ENCODE assay signal across 21 cellular contexts in the genomic region with DNA sequence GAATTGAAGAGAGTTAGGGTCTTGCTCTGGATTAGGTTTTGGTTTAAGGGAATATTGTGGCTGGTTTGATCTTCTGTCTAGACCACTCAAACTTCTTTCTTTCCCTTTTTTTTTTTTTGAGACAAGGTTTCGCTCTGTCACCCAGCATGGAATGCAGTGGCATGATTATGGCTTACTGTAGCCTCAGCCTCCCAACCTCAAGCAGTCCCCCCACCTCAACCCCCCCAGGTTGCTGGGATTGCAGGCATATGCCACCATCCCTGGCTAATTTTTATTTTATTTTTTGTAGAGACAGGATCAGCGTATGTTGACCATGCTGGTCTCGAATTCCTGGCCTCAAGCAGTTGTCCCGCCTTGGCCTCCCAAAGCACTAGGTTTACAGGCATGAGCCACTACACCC. TPM values are rescaled to one million over a fixed set of nuclear protein-coding genes. Genes with fewer than 3 reads are reported as not detected.
DNase-seq lines count a peak whose midpoint lies in the region; ATAC-seq, FAIRE-seq and TF ChIP-seq lines count a peak whose summit lies in the region.
"Had no signal": no experiment of that assay in that cellular context is flagged by ENCODE, and none has a peak within 500 bp of the region (broad histone marks: within the 10 kb centered on the region; RNA-seq: fewer than 3 reads in every experiment).

No MANE protein-coding gene starts in this region.

- no peak for FAIRE-seq in HTR-8/SVneo (lab: Jason Lieb, UNC)
- FAIRE-seq: A549, D721Med, G401.6, GM12891, H1, HepG2 had no signal

- H3K27ac ChIP-seq in Panc1 (ENCODE audit: low read length) = 0 out of 2 replicates have a peak overlapping the region, but pooled peaks have one; percentile 2
- H3K27ac ChIP-seq in endodermal cell (ENCODE audit: low read depth, low read length) = peak overlapping the region; percentile 41
- H3K27ac ChIP-seq: A549, C4-2B had no signal

- POLR2A ChIA-PET in Panc1 (lab: Charles Lee) (interaction anchor here (0.6 kb wide), 1 partner anchor 8 kb away, joined by 11 read pairs; no protein-coding TSS in a partner anchor), Caco-2 (lab: Charles Lee) (no interaction called here)

- intact Hi-C loops in Panc1 (cut with micrococcal nuclease; ENCODE audit: unreplicated experiment) (no loop called here), Caco-2 (cut with micrococcal nuclease; ENCODE audit: unreplicated experiment) (no loop called here)

- BruUV-seq in Panc1 (replicated peaks; lab: Mats Ljungman, UMichigan) = no TSS peak
- no TSS peak for BruUV-seq in Caco-2 (replicated peaks; lab: Mats Ljungman, UMichigan)

- H3K27ac Mint-ChIP-seq in endodermal cell = no peak overlapping the region
- H3K27ac Mint-ChIP-seq in mesothelial cell of epicardium = peak overlapping the region; percentile 83
- H3K27ac Mint-ChIP-seq in type B pancreatic cell = no peak overlapping the region
- no peak overlapping the region for H3K27ac Mint-ChIP-seq in Caco-2 (ENCODE audit: unreplicated experiment)

- no peaks in the 10 kb centered on the region for H3K27me3 ChIP-seq in Panc1 (ENCODE audit: control insufficient read depth, insufficient read depth, low read length)
- no peaks in the 10 kb centered on the region for H3K27me3 ChIP-seq in endodermal cell (ENCODE audit: control insufficient read depth, insufficient read depth, low read length, poor library complexity, severe bottlenecking)
- H3K27me3 ChIP-seq in Caco-2 (replicated peaks; ENCODE audit: control insufficient read depth, insufficient read depth, low read length) = no peaks in the 10 kb centered on the region
- H3K27me3 ChIP-seq: BE2C had no signal

- 94 to 100% methylated on average over 4 of the region's 4 CpGs for WGBS in endodermal cell (ENCODE audit: insufficient coverage in 1 of 2, insufficient read length in 1 of 2), 2 experiments

- no peaks in the 10 kb centered on the region for H3K27me3 Mint-ChIP-seq in endodermal cell (ENCODE audit: insufficient read depth)
- H3K27me3 Mint-ChIP-seq in mesothelial cell of epicardium (ENCODE audit: low read depth) = no peaks in the 10 kb centered on the region
- no peaks in the 10 kb centered on the region for H3K27me3 Mint-ChIP-seq in type B pancreatic cell
- no peaks in the 10 kb centered on the region for H3K27me3 Mint-ChIP-seq in Caco-2 (ENCODE audit: insufficient read depth, unreplicated experiment)
- H3K27me3 Mint-ChIP-seq: CD4-positive, alpha-beta memory T cell had no signal

- no peak for ATAC-seq in Panc1
- ATAC-seq in HG03457 (IDR thresholded peaks at IDR 0.05; ENCODE audit: unreplicated experiment) = no peak
- ATAC-seq in GM18861 (IDR thresholded peaks at IDR 0.05; ENCODE audit: unreplicated experiment) = no peak
- ATAC-seq: A549, HepG2 had no signal

- H3K4me1 Mint-ChIP-seq in endodermal cell (no peaks in the 10 kb centered on the region), mesothelial cell of epicardium (peaks cover 20% of the 10 kb centered on the region), type B pancreatic cell (ENCODE audit: unreplicated experiment) (peaks cover 6% of the 10 kb centered on the region), Caco-2 (ENCODE audit: low read depth, unreplicated experiment) (peaks cover 33% of the 10 kb centered on the region)

- no peaks in the 10 kb centered on the region for H3K9me3 ChIP-seq in Panc1 (ENCODE audit: control insufficient read depth, insufficient read depth, low read depth, low read length)
- no peaks in the 10 kb centered on the region for H3K9me3 ChIP-seq in endodermal cell (ENCODE audit: control insufficient read depth, low read length)
- H3K9me3 ChIP-seq in Caco-2 = no peaks in the 10 kb centered on the region
- H3K9me3 ChIP-seq: A549, BE2C had no signal

- in situ Hi-C loops in Panc1 (cut with HindIII; ENCODE audit: low pct_unique_long_range_greater_than_20kb, low sequenced_read_pairs) = no loop called here

- no peak for DNase-seq in Panc1 (ENCODE audit: low read depth, low spot score)
- DNase-seq in endodermal cell = peak; percentile 26
- no peak for DNase-seq in mesothelial cell of epicardium (ENCODE audit: low spot score in 2 of 2, unreplicated experiment in 2 of 2)
- DNase-seq in type B pancreatic cell (ENCODE audit: extremely low spot score, unreplicated experiment) = peak; percentile 24
- DNase-seq in HTR-8/SVneo (ENCODE audit: insufficient read length, low spot score) = no peak
- no peak for DNase-seq in Caco-2
- DNase-seq: BE2C; CD4-positive, alpha-beta memory T cell; DMS153; DMS79 treated with DMSO at 0.1 percent for 48 hours; EL; HCEC 1CT had no signal

- H3K36me3 Mint-ChIP-seq in endodermal cell (ENCODE audit: low read depth) (peaks cover 3% of the 10 kb centered on the region), mesothelial cell of epicardium (peaks cover 12% of the 10 kb centered on the region), type B pancreatic cell (peaks cover 18% of the 10 kb centered on the region), Caco-2 (ENCODE audit: insufficient read depth, unreplicated experiment) (peaks cover 42% of the 10 kb centered on the region)

- no peaks in the 10 kb centered on the region for H3K9me3 Mint-ChIP-seq in endodermal cell
- peaks cover 7% of the 10 kb centered on the region for H3K9me3 Mint-ChIP-seq in mesothelial cell of epicardium
- no peaks in the 10 kb centered on the region for H3K9me3 Mint-ChIP-seq in type B pancreatic cell
- peaks cover 11% of the 10 kb centered on the region for H3K9me3 Mint-ChIP-seq in Caco-2 (ENCODE audit: unreplicated experiment)

- H3K4me3 Mint-ChIP-seq in endodermal cell = no peak overlapping the region
- H3K4me3 Mint-ChIP-seq in mesothelial cell of epicardium = no peak overlapping the region
- no peak overlapping the region for H3K4me3 Mint-ChIP-seq in type B pancreatic cell
- no peak overlapping the region for H3K4me3 Mint-ChIP-seq in Caco-2 (ENCODE audit: unreplicated experiment)

- H3K4me1 ChIP-seq in Panc1 (ENCODE audit: control insufficient read depth, insufficient read depth, low read length) = peaks cover 32% of the 10 kb centered on the region
- H3K4me1 ChIP-seq in endodermal cell (ENCODE audit: control insufficient read depth, insufficient read depth, low read length) = no peaks in the 10 kb centered on the region
- H3K4me1 ChIP-seq in Caco-2 = peaks cover 20% of the 10 kb centered on the region
- H3K4me1 ChIP-seq: BE2C had no signal

- TF ChIP-seq CTCF in Panc1 (IDR thresholded peaks at IDR 0.05) (no peak), endodermal cell (conservative IDR thresholded peaks at IDR 0.05) (no peak), mesothelial cell of epicardium (IDR thresholded peaks at IDR 0.05; ENCODE audit: unreplicated experiment) (no peak), type B pancreatic cell (conservative IDR thresholded peaks at IDR 0.05) (no peak), Caco-2 (IDR thresholded peaks at IDR 0.05; ENCODE audit: insufficient read depth in 1 of 2, low read depth in 1 of 2, low read length in 1 of 2, severe bottlenecking in 1 of 2, unreplicated experiment in 1 of 2) (no peak)

- H3K4me3 ChIP-seq in Panc1 (ENCODE audit: low read depth in 2 of 2, low read length in 2 of 2) = no peak overlapping the region
- no peak overlapping the region for H3K4me3 ChIP-seq in endodermal cell (ENCODE audit: low read length)
- no peak overlapping the region for H3K4me3 ChIP-seq in Caco-2 (ENCODE audit: low read depth, low read length)
- H3K4me3 ChIP-seq: A549 had no signal

- H3K36me3 ChIP-seq in Panc1 (ENCODE audit: control insufficient read depth, insufficient read depth, low read length) = no peaks in the 10 kb centered on the region
- H3K36me3 ChIP-seq in endodermal cell (ENCODE audit: control insufficient read depth, insufficient read depth, low read length) = no peaks in the 10 kb centered on the region
- H3K36me3 ChIP-seq in Caco-2 (ENCODE audit: control insufficient read depth, insufficient read depth, low read length) = no peaks in the 10 kb centered on the region
- H3K36me3 ChIP-seq: BE2C had no signal

- no peak overlapping the region for H3K9ac ChIP-seq in endodermal cell (ENCODE audit: extremely low read depth, low read length, poor library complexity, severe bottlenecking)

- CTCF ChIA-PET in Panc1 (lab: Charles Lee) = no interaction called here
- CTCF ChIA-PET in Caco-2 (lab: Charles Lee) = interaction anchor here (1.0 kb wide), 1 partner anchor 16 kb away, joined by 3 read pairs; no protein-coding TSS in a partner anchor

RNA-seq across cellular contexts. Expression of gene ARHGAP35, which starts 21.2 kb away (rescaled TPM):
- total RNA-seq in Panc1 (2021; ENCODE audit: unreplicated experiment) (64.1 TPM), endodermal cell (10 to 100 TPM; 41.4 to 41.6 TPM), mesothelial cell of epicardium (74.9 to 77.9 TPM (median 77.4 TPM) in 3 replicates), type B pancreatic cell (ENCODE audit: low replicate concordance) (54.1 and 72.3 TPM in 2 replicates), Caco-2 (2022) (81.7 and 85.9 TPM in 2 replicates)
- 33.4 TPM for polyA plus RNA-seq in Panc1 (2012; ENCODE audit: insufficient read length)
- polyA plus RNA-seq in endodermal cell (2013, experiment 1 of 2) = 42.6 TPM
- 40.6 TPM for polyA plus RNA-seq in endodermal cell (2013, experiment 2 of 2)

RNA-seq across cellular contexts. Expression of gene AP2S1, which starts 31.4 kb away (rescaled TPM):
- total RNA-seq in Panc1 (2021; ENCODE audit: unreplicated experiment) (146 TPM), endodermal cell (100 to 1,000 TPM; 162 to 214 TPM), mesothelial cell of epicardium (97.5 to 109 TPM (median 107 TPM) in 3 replicates), type B pancreatic cell (ENCODE audit: low replicate concordance) (128 and 135 TPM in 2 replicates), Caco-2 (2022) (211 and 234 TPM in 2 replicates)
- 201 TPM for polyA plus RNA-seq in Panc1 (2012; ENCODE audit: insufficient read length)
- 187 TPM for polyA plus RNA-seq in endodermal cell (2013, experiment 1 of 2)
- polyA plus RNA-seq in endodermal cell (2013, experiment 2 of 2) = 181 TPM

Comparison
In these comparisons a context has a peak if more than half of its experiments do, and no peak if none do; other contexts are left out.
1. DNase-seq: peak in endodermal cell (single experiment) and type B pancreatic cell (single experiment); none in Panc1 (single experiment), mesothelial cell of epicardium (0 of 2), HTR-8/SVneo (single experiment) and Caco-2 (0 of 2).